Comparison of ENCODE assay signal across 10 cellular contexts in genomic region chr11:69637601-69637955, GRCh38. TPM values are rescaled to one million over a fixed set of nuclear protein-coding genes. Genes with fewer than 3 reads are reported as not detected.
DNase-seq lines count a peak whose midpoint lies in the region; TF ChIP-seq lines count a peak whose summit lies in the region.
"Had no signal": no experiment of that assay in that cellular context is flagged by ENCODE, and none has a peak within 500 bp of the region (broad histone marks: within the 10 kb centered on the region; RNA-seq: fewer than 3 reads in every experiment).

No MANE protein-coding gene starts in this region.

- no peaks in the 10 kb centered on the region for H3K4me1 ChIP-seq in NT2/D1 (ENCODE audit: insufficient read depth, insufficient read length)
- peaks cover 11 to 20% of the 10 kb centered on the region in 2 donors for H3K4me1 ChIP-seq in esophagus (ENCODE audit: control insufficient read depth in 2 of 2, insufficient read depth in 2 of 2, low read length in 1 of 2)
- H3K4me1 ChIP-seq in neuronal stem cell (ENCODE audit: control insufficient read depth in 2 of 2, insufficient read depth in 1 of 2, low read depth in 1 of 2, low read length in 2 of 2), result peaks cover 19 to 26% of the 10 kb centered on the region in 2 donors

- in situ Hi-C loops in ACHN (cut with HindIII; ENCODE audit: low pct_ligation_motif_present, low pct_unique_long_range_greater_than_20kb, low sequenced_read_pairs), result no loop called here

- H3K9ac ChIP-seq in NT2/D1 (ENCODE audit: insufficient read length, low read depth) (peak overlapping the region; percentile 83), neuronal stem cell (ENCODE audit: low read depth, low read length, poor library complexity) (peak overlapping the region; percentile 83)

- peak overlapping the region; percentile 95 for H4K91ac ChIP-seq in neuronal stem cell (ENCODE audit: low read depth, low read length, poor library complexity)

- no peaks in the 10 kb centered on the region for H3K36me3 ChIP-seq in NT2/D1 (ENCODE audit: insufficient read depth, insufficient read length, low read length)
- no peaks in the 10 kb centered on the region for H3K36me3 ChIP-seq in esophagus (ENCODE audit: control insufficient read depth in 2 of 2, insufficient read depth in 2 of 2, low read length in 1 of 2)
- H3K36me3 ChIP-seq in neuronal stem cell (replicated peaks in 1 of 2; ENCODE audit: control insufficient read depth in 2 of 2, insufficient read depth in 2 of 2, low read length in 2 of 2), result no peaks in the 10 kb centered on the region

- peak overlapping the region; percentile 82 for H3K23ac ChIP-seq in neuronal stem cell (ENCODE audit: low read depth, low read length, poor library complexity)

- H3K4ac ChIP-seq in neuronal stem cell (ENCODE audit: low read length), result no peak overlapping the region

- H2BK12ac ChIP-seq in neuronal stem cell (ENCODE audit: low read length), result peak overlapping the region; percentile 80

- H3K27me3 ChIP-seq in NT2/D1 (ENCODE audit: insufficient read depth, insufficient read length) (no peaks in the 10 kb centered on the region), esophagus (ENCODE audit: control insufficient read depth in 1 of 2, insufficient read depth in 2 of 2, low read length in 2 of 2) (no peaks in the 10 kb centered on the region), neuronal stem cell (ENCODE audit: control insufficient read depth in 3 of 3, insufficient read depth in 3 of 3, low read depth in 1 of 3, low read length in 3 of 3) (peaks cover 0 to 61% (median 8%) of the 10 kb centered on the region in 3 experiments)

- peak overlapping the region; percentile 96 for H2AFZ ChIP-seq in neuronal stem cell (ENCODE audit: low read length)

- H3K14ac ChIP-seq in neuronal stem cell (ENCODE audit: low read length), result no peak overlapping the region

- DNase-seq in NT2/D1 (ENCODE audit: low read depth, low spot score) (no peak), neuronal stem cell (ENCODE audit: low spot score) (no peak), ACHN (no peak), dedifferentiated amniotic fluid mesenchymal stem cell (ENCODE audit: extremely low spot score) (no peak), glomerular visceral epithelial cell (ENCODE audit: extremely low spot score) (no peak), erythroblast (lab: John Stamatoyannopoulos, UW) (no peak)
- DNase-seq: hypothalamus; stimulated activated CD4-positive, alpha-beta T cell treated with anti-CD3 and anti-CD28 coated beads, Interleukin-4, amount 100 ng/mL, for 1 hour had no signal

- TF ChIP-seq POLR2A in erythroblast (IDR thresholded peaks at IDR 0.05; ENCODE audit: low read length), result no peak

- peak overlapping the region; percentile 98 for H3K18ac ChIP-seq in neuronal stem cell (ENCODE audit: low read length)

- 5 to 8% methylated on average over 27 to 28 of the region's 28 CpGs for WGBS in esophagus, 2 donors
- WGBS in neuronal stem cell (ENCODE audit: extremely low coverage in 2 of 2, insufficient read length in 2 of 2, insufficient replicate concordance in 1 of 2), 2 donors, result no CpG with 5 or more reads among the region's 28 CpGs

- H2BK5ac ChIP-seq in neuronal stem cell (ENCODE audit: low read length), result peak overlapping the region; percentile 87

- peak overlapping the region; percentile 98 for H3K4me2 ChIP-seq in neuronal stem cell (ENCODE audit: insufficient read depth, low read length, poor library complexity, severe bottlenecking)

- peak overlapping the region; percentile 97 for H2BK15ac ChIP-seq in neuronal stem cell (ENCODE audit: low read length)

- peak overlapping the region; percentile 98 for H2BK120ac ChIP-seq in neuronal stem cell (ENCODE audit: low read depth, low read length)

- H3K79me1 ChIP-seq in neuronal stem cell (ENCODE audit: low read depth, low read length), result peaks cover 6% of the 10 kb centered on the region

- H3K27ac ChIP-seq in C4-2B (peak overlapping the region; percentile 98), esophagus (ENCODE audit: low read depth in 2 of 2, low read length in 1 of 2) (peak overlapping the region; percentile 84 to 89), neuronal stem cell (replicated peaks; ENCODE audit: low read length) (no peak overlapping the region)

- H3K9me3 ChIP-seq in NT2/D1 (ENCODE audit: insufficient read depth, low read length) (no peaks in the 10 kb centered on the region), esophagus (ENCODE audit: control insufficient read depth in 2 of 2, insufficient read depth in 1 of 2, low read depth in 1 of 2, low read length in 1 of 2) (no peaks in the 10 kb centered on the region), neuronal stem cell (replicated peaks in 1 of 2; ENCODE audit: control insufficient read depth in 2 of 2, insufficient read depth in 1 of 2, low read depth in 1 of 2, low read length in 2 of 2) (peaks cover 0 to 5% of the 10 kb centered on the region in 2 donors)

- TF ChIP-seq CTCF in C4-2B (conservative IDR thresholded peaks at IDR 0.05), result no peak

- peak overlapping the region; percentile 56 for H3K4me3 ChIP-seq in NT2/D1 (ENCODE audit: insufficient read length, low read depth)
- H3K4me3 ChIP-seq in esophagus (ENCODE audit: low read depth in 1 of 2, low read length in 2 of 2), result peak overlapping the region; percentile 43 to 54
- peak overlapping the region in 1 of 2 donors; percentile 74 for H3K4me3 ChIP-seq in neuronal stem cell (ENCODE audit: low read length in 2 of 2)

- peak overlapping the region; percentile 48 for H4K8ac ChIP-seq in neuronal stem cell (ENCODE audit: low read depth, low read length)

- peak overlapping the region; percentile 97 for H2AK5ac ChIP-seq in neuronal stem cell (ENCODE audit: low read depth, low read length)

RNA-seq across cellular contexts. Expression of gene CCND1, which starts 3.4 kb away (rescaled TPM):
- polyA plus RNA-seq in esophagus, result 10 to 100 TPM; 45.1 to 48.5 TPM
- polyA plus RNA-seq in neuronal stem cell (2013, experiment 1 of 2), result 56.5 TPM
- polyA plus RNA-seq in neuronal stem cell (2013, experiment 2 of 2), result 57.8 TPM

RNA-seq across cellular contexts. Expression of gene LTO1, which starts 37.6 kb away (rescaled TPM):
- polyA plus RNA-seq in esophagus, result 10 to 100 TPM; 15.0 to 22.9 TPM
- 13.6 TPM for polyA plus RNA-seq in neuronal stem cell (2013, experiment 1 of 2)
- 13.3 TPM for polyA plus RNA-seq in neuronal stem cell (2013, experiment 2 of 2)
